Comparison of ENCODE assay signal across 27 cellular contexts in the genomic region with DNA sequence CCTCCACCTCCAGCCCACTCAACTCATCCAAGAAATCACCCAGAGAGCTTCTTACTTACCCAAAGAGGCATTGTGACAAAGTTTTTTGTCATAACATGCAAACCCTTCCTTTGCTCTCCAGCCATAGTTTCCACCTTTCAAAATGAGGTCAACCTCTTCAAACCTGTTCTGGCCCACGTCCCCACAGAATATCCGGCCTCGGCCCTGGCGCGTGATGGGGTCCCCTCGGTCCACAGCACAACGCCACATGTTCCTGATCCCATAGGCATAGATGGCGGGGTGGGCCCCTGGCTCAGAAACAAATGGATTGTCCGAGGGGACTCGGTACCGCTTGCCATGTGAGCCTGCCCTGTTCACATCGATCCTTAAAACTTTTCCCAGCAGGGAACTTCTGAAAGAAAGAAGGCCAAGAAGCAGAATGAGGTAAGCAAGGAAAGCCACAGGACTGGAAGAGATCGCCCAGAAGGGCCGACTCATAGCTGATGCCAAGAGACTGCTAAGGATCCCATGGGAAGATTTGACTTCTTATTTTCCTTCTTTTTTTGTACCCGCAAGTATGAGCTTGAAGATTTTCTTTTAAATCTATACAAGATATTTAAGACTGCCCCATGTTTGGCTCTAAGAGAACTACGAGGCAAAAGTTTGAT. TPM values are rescaled to one million over a fixed set of nuclear protein-coding genes. Genes with fewer than 3 reads are reported as not detected.
"Had no signal": no experiment of that assay in that cellular context is flagged by ENCODE, and none has a peak within 500 bp of the region (broad histone marks: within the 10 kb centered on the region; RNA-seq: fewer than 3 reads in every experiment).

No MANE protein-coding gene starts in this region.

- H3K27ac ChIP-seq: body of pancreas, cardiac muscle cell, gastrocnemius medialis, heart left ventricle, ovary, prostate gland, spleen, upper lobe of right lung had no signal

- H3K9me3 ChIP-seq: body of pancreas, gastrocnemius medialis, heart left ventricle, ovary, prostate gland, spleen, thyroid gland, upper lobe of right lung had no signal

- H3K36me3 ChIP-seq: cardiac muscle cell, gastrocnemius medialis, heart left ventricle, ovary, prostate gland, spleen, thyroid gland, upper lobe of right lung had no signal

- H3K4me3 ChIP-seq: body of pancreas, cardiac muscle cell, gastrocnemius medialis, heart left ventricle, ovary, prostate gland, spleen, thyroid gland, upper lobe of right lung had no signal

- H3K36me3 Mint-ChIP-seq: activated CD4-positive, alpha-beta memory T cell treated with anti-CD3 and anti-CD28 coated beads for 36 hours; activated naive CD8-positive, alpha-beta T cell treated with anti-CD3 and anti-CD28 coated beads, Interleukin-2, amount 10 ng/mL, durations not matched to agents 7 days and 5 days; natural killer cell had no signal

- ATAC-seq: body of pancreas, gastrocnemius medialis, heart left ventricle, natural killer cell, upper lobe of right lung had no signal

- H3K9me3 Mint-ChIP-seq: activated B cell treated with CpG ODN at 0.5 μM for 24 hours; activated CD4-positive, alpha-beta memory T cell treated with anti-CD3 and anti-CD28 coated beads for 36 hours; activated naive CD8-positive, alpha-beta T cell treated with anti-CD3 and anti-CD28 coated beads, Interleukin-2, amount 10 ng/mL, durations not matched to agents 7 days and 5 days; natural killer cell; T-helper 1 cell treated with Interleukin-12 subunit alpha and Interleukin-12 subunit beta and Interleukin-4 antibody, amounts not matched to agents 30 μg/mL and 1 μg/mL, for 36 hours had no signal

- H3K27ac Mint-ChIP-seq: activated B cell treated with CpG ODN at 0.5 μM for 24 hours; activated CD4-positive, alpha-beta memory T cell treated with anti-CD3 and anti-CD28 coated beads for 36 hours; activated naive CD8-positive, alpha-beta T cell treated with anti-CD3 and anti-CD28 coated beads, Interleukin-2, amount 10 ng/mL, durations not matched to agents 7 days and 5 days; natural killer cell; T-helper 1 cell treated with Interleukin-12 subunit alpha and Interleukin-12 subunit beta and Interleukin-4 antibody, amounts not matched to agents 30 μg/mL and 1 μg/mL, for 36 hours had no signal

- H3K4me3 Mint-ChIP-seq: activated B cell treated with CpG ODN at 0.5 μM for 24 hours; activated CD4-positive, alpha-beta memory T cell treated with anti-CD3 and anti-CD28 coated beads for 36 hours; activated naive CD8-positive, alpha-beta T cell treated with anti-CD3 and anti-CD28 coated beads, Interleukin-2, amount 10 ng/mL, durations not matched to agents 7 days and 5 days; natural killer cell; T-helper 1 cell treated with Interleukin-12 subunit alpha and Interleukin-12 subunit beta and Interleukin-4 antibody, amounts not matched to agents 30 μg/mL and 1 μg/mL, for 36 hours had no signal

- H3K27me3 ChIP-seq: body of pancreas, cardiac muscle cell, ovary, thyroid gland had no signal

- H3K4me1 ChIP-seq: body of pancreas, gastrocnemius medialis, heart left ventricle, prostate gland, spleen, upper lobe of right lung had no signal

- DNase-seq: activated B cell treated with CpG ODN at 0.5 μM for 24 hours; activated CD4-positive, alpha-beta memory T cell treated with anti-CD3 and anti-CD28 coated beads for 36 hours; activated CD4-positive, alpha-beta T cell treated with anti-CD3 and anti-CD28 coated beads for 4 hours; activated naive CD4-positive, alpha-beta T cell treated with Interleukin-2 at 50 U/mL for 16 hours; activated naive CD8-positive, alpha-beta T cell treated with anti-CD3 and anti-CD28 coated beads, Interleukin-2, amount 10 ng/mL, durations not matched to agents 7 days and 5 days; activated T-cell treated with anti-CD3 and anti-CD28 coated beads, Interleukin-2, amount 50 U/mL, for 48 hours; amniotic stem cell; body of pancreas; gastrocnemius medialis; heart left ventricle; islet precursor cell; left cardiac atrium; midbrain; natural killer cell; ovary; spleen; stimulated activated CD4-positive, alpha-beta T cell treated with anti-CD3 and anti-CD28 coated beads, Interleukin-4, amount 100 ng/mL, for 1 hour; stimulated activated naive CD4-positive, alpha-beta T cell treated with Interleukin-2 at 50 U/mL for 16 hours; T1000; upper lobe of right lung had no signal

- H3K4me1 Mint-ChIP-seq: activated B cell treated with CpG ODN at 0.5 μM for 24 hours; activated naive CD8-positive, alpha-beta T cell treated with anti-CD3 and anti-CD28 coated beads, Interleukin-2, amount 10 ng/mL, durations not matched to agents 7 days and 5 days; natural killer cell had no signal

RNA-seq across cellular contexts. Expression of a gene that starts 7.8 kb away (rescaled TPM):
- total RNA-seq: activated CD4-positive, alpha-beta memory T cell treated with anti-CD3 and anti-CD28 coated beads for 36 hours; body of pancreas; cardiac muscle cell; chondrocyte; epithelial cell of proximal tubule; gastrocnemius medialis; subcutaneous adipose tissue; upper lobe of right lung had no signal
